10 cellular contexts compared by ENCODE assay signal in the genomic region with DNA sequence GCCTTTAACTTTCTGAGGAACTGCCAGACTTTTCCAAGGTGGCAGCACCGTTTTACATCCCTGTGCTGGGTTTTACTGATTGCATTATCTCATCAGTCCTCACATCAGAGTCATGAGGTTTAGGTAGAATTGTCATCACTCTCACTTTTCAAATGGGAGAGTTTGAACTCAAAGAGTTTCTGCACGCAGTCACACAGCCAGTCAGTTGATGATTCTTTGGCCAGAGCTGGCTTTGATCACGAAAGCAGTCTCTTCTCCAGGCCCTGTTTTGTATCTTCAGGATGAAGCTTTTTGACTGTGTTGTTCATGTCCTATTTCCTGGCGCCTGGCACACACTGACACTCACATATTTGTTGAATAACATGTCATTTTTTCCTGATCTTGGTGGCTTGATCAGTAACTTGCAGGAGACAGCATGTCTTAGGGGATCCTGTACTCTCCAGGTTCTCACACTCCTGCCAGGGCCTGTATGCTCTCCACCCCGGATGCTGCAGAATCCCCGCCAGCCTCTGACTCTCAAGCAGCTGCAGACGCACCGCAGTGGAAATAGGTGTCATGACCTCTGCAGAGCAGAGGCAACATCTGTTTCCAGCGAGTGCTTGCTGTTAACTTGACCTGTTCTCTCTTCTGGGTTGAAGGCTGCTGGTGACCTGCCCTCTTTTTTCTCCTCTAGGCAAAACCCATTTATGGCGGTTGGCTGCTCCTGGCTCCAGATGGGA. TPM values are rescaled to one million over a fixed set of nuclear protein-coding genes. Genes with fewer than 3 reads are reported as not detected.
A peak's percentile ranks its signal among the peaks of the same experiment; 100 is the strongest.
DNase-seq lines count a peak whose midpoint lies in the region; ATAC-seq and TF ChIP-seq lines count a peak whose summit lies in the region.
"Had no signal": no experiment of that assay in that cellular context is flagged by ENCODE, and none has a peak within 500 bp of the region (broad histone marks: within the 10 kb centered on the region; RNA-seq: fewer than 3 reads in every experiment).

No MANE protein-coding gene starts in this region.

- H3K9me3 ChIP-seq in breast epithelium (no peaks in the 10 kb centered on the region), thymus (ENCODE audit: control insufficient read depth) (no peaks in the 10 kb centered on the region)

- H3K27ac Mint-ChIP-seq in activated T-cell treated with anti-CD3 and anti-CD28 coated beads, Interleukin-2, amount 50 U/mL, for 24 hours: peak overlapping the region; percentile 22
- H3K27ac Mint-ChIP-seq: IgD-negative memory B cell had no signal

- H3K4me3 Mint-ChIP-seq in activated T-cell treated with anti-CD3 and anti-CD28 coated beads, Interleukin-2, amount 50 U/mL, for 24 hours: no peak overlapping the region

- H3K27me3 Mint-ChIP-seq in activated T-cell treated with anti-CD3 and anti-CD28 coated beads, Interleukin-2, amount 50 U/mL, for 24 hours: no peaks in the 10 kb centered on the region
- H3K27me3 Mint-ChIP-seq: IgD-negative memory B cell had no signal

- peaks cover 61% of the 10 kb centered on the region for H3K36me3 Mint-ChIP-seq in activated T-cell treated with anti-CD3 and anti-CD28 coated beads, Interleukin-2, amount 50 U/mL, for 24 hours (ENCODE audit: low read depth)

- H3K27ac ChIP-seq in breast epithelium (peak overlapping the region; percentile 33 to 64), thymus (ENCODE audit: low read depth) (peak overlapping the region; percentile 31)
- H3K27ac ChIP-seq: parathyroid adenoma had no signal

- peaks cover 52% of the 10 kb centered on the region for H3K4me1 Mint-ChIP-seq in activated T-cell treated with anti-CD3 and anti-CD28 coated beads, Interleukin-2, amount 50 U/mL, for 24 hours (ENCODE audit: low read depth)

- TF ChIP-seq CTCF in breast epithelium (IDR thresholded peaks at IDR 0.05): no peak

- intact Hi-C loops in breast epithelium (cut with DNase I; ENCODE audit: low total_unique reads): no loop called here

- TF ChIP-seq POLR2A in breast epithelium (IDR thresholded peaks at IDR 0.05): no peak

- H3K27me3 ChIP-seq in breast epithelium (no peaks in the 10 kb centered on the region), thymus (ENCODE audit: control insufficient read depth, insufficient read depth) (no peaks in the 10 kb centered on the region)

- no peak for ATAC-seq in HG03039 (IDR thresholded peaks at IDR 0.05; ENCODE audit: unreplicated experiment)
- ATAC-seq in GM21381 (IDR thresholded peaks at IDR 0.05; ENCODE audit: unreplicated experiment): no peak

- no peaks in the 10 kb centered on the region for H3K9me3 Mint-ChIP-seq in activated T-cell treated with anti-CD3 and anti-CD28 coated beads, Interleukin-2, amount 50 U/mL, for 24 hours

- no peak overlapping the region for H3K4me3 ChIP-seq in breast epithelium
- H3K4me3 ChIP-seq in thymus (ENCODE audit: low read length): no peak overlapping the region

- DNase-seq in activated T-cell treated with anti-CD3 and anti-CD28 coated beads, Interleukin-2, amount 50 U/mL, for 24 hours: no peak
- DNase-seq in activated T-cell treated with anti-CD3 and anti-CD28 coated beads, Interleukin-2, amount 50 U/mL, for 1 hour: no peak
- DNase-seq in breast epithelium (ENCODE audit: low spot score in 2 of 2): peak in 1 of 2 donors; percentile 58
- DNase-seq in islet precursor cell: peak; percentile 71
- DNase-seq in foreskin melanocyte: no peak

- peaks cover 10 to 37% of the 10 kb centered on the region in 2 donors for H3K4me1 ChIP-seq in breast epithelium
- peaks cover 14% of the 10 kb centered on the region for H3K4me1 ChIP-seq in thymus (ENCODE audit: control insufficient read depth, insufficient read depth, low read length)
- H3K4me1 ChIP-seq: parathyroid adenoma had no signal

- 85% methylated on average over 10 of the region's 10 CpGs for WGBS in thymus

- H3K36me3 ChIP-seq in breast epithelium: no peaks in the 10 kb centered on the region
- H3K36me3 ChIP-seq in thymus (ENCODE audit: control insufficient read depth, insufficient read depth): peaks cover 49% of the 10 kb centered on the region

RNA-seq across cellular contexts. Expression of a gene that starts 32.9 kb away (rescaled TPM):
- total RNA-seq in breast epithelium: 100 to 1,000 TPM in 2 of 3 donors, 10 to 100 TPM in 1; 93.1 to 136 (median 124) TPM
- 137 TPM for polyA plus RNA-seq in thymus
